ENCODE assay signal across 8 cellular contexts in the genomic region with DNA sequence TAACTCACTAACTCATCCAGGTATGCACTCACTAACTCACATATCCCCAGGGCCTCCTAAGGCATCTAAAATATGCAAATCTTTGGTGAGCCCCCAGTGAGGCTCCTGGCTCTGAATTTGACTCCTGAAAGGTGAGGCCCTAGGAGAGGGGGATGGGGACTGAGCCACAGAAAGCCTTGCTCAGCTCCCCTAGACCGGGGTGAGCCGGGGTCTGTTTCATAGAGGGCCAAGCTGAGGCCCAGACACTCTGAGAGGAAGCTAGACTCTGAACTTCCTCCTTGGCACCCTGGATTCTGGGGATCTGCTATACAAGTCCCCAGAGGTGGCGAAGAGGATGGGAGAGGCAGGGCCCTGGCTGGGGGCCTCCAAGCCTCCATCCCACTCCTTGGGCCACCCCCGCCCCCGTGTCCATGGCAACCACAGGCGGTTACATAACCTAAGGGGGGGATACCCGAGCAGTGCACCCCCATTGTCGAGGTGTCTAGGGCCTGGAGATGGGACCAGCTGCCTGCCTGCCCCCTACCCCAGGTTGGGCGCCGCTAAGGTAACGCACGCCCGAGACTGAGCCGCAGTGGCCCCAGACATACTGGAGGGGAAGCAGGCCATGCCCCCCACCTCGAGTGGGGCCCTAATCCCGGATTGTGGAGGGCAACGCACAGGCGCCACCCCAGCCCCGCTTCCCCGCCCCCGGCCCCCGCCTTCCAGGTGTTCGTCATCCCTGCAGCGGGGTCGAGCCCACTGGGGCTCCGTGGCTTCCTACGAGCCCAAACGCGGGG. TPM values are rescaled to one million over a fixed set of nuclear protein-coding genes. Genes with fewer than 3 reads are reported as not detected.
A peak's percentile ranks its signal among the peaks of the same experiment; 100 is the strongest.
DNase-seq lines count a peak whose midpoint lies in the region; ATAC-seq and TF ChIP-seq lines count a peak whose summit lies in the region.

No MANE protein-coding gene starts in this region.

- DNase-seq in heart left ventricle (no peak), Right ventricle myocardium inferior (ENCODE audit: missing footprints) (no peak), fibroblast of villous mesenchyme (ENCODE audit: low read depth) (no peak), psoas muscle (peak in 1 of 2 donors; percentile 71), COR-L47 (lab: John Stamatoyannopoulos, UW) (no peak), NCI-H2081 treated with DMSO at 0.1 percent for 48 hours (lab: John Stamatoyannopoulos, UW) (no peak), NCI-H187 (lab: John Stamatoyannopoulos, UW) (no peak)

- H3K9me3 ChIP-seq in heart left ventricle: peaks cover 0 to 6% (median 0%) of the 10 kb centered on the region in 12 donors
- peaks cover 5% of the 10 kb centered on the region for H3K9me3 ChIP-seq in psoas muscle

- no peak for ATAC-seq in heart left ventricle
- ATAC-seq in Right ventricle myocardium inferior: no peak
- ATAC-seq in psoas muscle: peak in 2 of 4 donors; percentile 0

- TF ChIP-seq POLR2A in heart left ventricle (IDR thresholded peaks at IDR 0.05): no peak

- H3K27ac ChIP-seq in heart left ventricle: peak overlapping the region; percentile 33 to 95 (median 78)
- peak overlapping the region; percentile 86 for H3K27ac ChIP-seq in psoas muscle

- H3K27me3 ChIP-seq in heart left ventricle: no peaks in the 10 kb centered on the region
- H3K27me3 ChIP-seq in psoas muscle (ENCODE audit: insufficient read depth in 3 of 3, low read length in 2 of 3): no peaks in the 10 kb centered on the region

- H3K4me3 ChIP-seq in heart left ventricle (peak overlapping the region; percentile 50 to 99 (median 82)), WI38 (ENCODE audit: low read depth, low read length) (peak overlapping the region; percentile 69), fibroblast of villous mesenchyme (ENCODE audit: low read depth, low read length) (peak overlapping the region; percentile 71), psoas muscle (peak overlapping the region; percentile 93)

- H3K4me1 ChIP-seq in heart left ventricle (peaks cover 3 to 48% (median 34%) of the 10 kb centered on the region in 12 donors), psoas muscle (peaks cover 32% of the 10 kb centered on the region)

- WGBS in heart left ventricle, 4 donors: 10 to 21% (median 13%) methylated on average over 12 to 29 of the region's 29 CpGs
- WGBS in psoas muscle, 3 donors: 5 to 9% (median 8%) methylated on average over 16 to 29 of the region's 29 CpGs

- intact Hi-C loops in heart left ventricle (cut with DNase I): no loop called here
- intact Hi-C loops in Right ventricle myocardium inferior (cut with DNase I): no loop called here
- intact Hi-C loops in psoas muscle (cut with DNase I): no loop called here

- no peak for TF ChIP-seq CTCF in heart left ventricle (IDR thresholded peaks at IDR 0.05)
- no peak for TF ChIP-seq CTCF in WI38 (IDR thresholded peaks at IDR 0.05; ENCODE audit: low read depth, low read length)
- TF ChIP-seq CTCF in fibroblast of villous mesenchyme (IDR thresholded peaks at IDR 0.05; ENCODE audit: insufficient read depth, low read depth, low read length): no peak
- TF ChIP-seq CTCF in psoas muscle (IDR thresholded peaks at IDR 0.05): no peak

- H3K36me3 ChIP-seq in heart left ventricle (peaks cover 0 to 25% (median 5%) of the 10 kb centered on the region in 9 donors), psoas muscle (ENCODE audit: insufficient read depth in 1 of 2, low read depth in 1 of 2) (peaks cover 0 to 13% of the 10 kb centered on the region in 2 donors)

RNA-seq across cellular contexts. Expression of a gene that starts 0.6 kb away (rescaled TPM):
- total RNA-seq in heart left ventricle (10 to 100 TPM in 5 of 9 donors, 1 to 10 TPM in 4; 7.4 to 21.8 (median 10.3) TPM), Right ventricle myocardium inferior (13.8 TPM), fibroblast of villous mesenchyme (13.8 and 15.5 TPM in 2 replicates), psoas muscle (10 to 100 TPM in 1 of 4 donors, 1 to 10 TPM in 3; 6.1 to 17.9 (median 7.6) TPM)
- polyA plus RNA-seq in heart left ventricle (10 to 100 TPM; 11.6 to 19.2 TPM), psoas muscle (10 to 100 TPM; 12.3 to 26.8 (median 15.0) TPM)

RNA-seq across cellular contexts. Expression of a gene that starts 3.1 kb away (rescaled TPM):
- total RNA-seq in heart left ventricle (100 to 1,000 TPM in 8 of 9 donors, 10 to 100 TPM in 1; 97.8 to 389 (median 174) TPM), Right ventricle myocardium inferior (200 TPM), fibroblast of villous mesenchyme (29.8 and 32.2 TPM in 2 replicates), psoas muscle (100 to 1,000 TPM; 105 to 217 (median 139) TPM)
- polyA plus RNA-seq in heart left ventricle (100 to 1,000 TPM; 296 to 325 TPM), psoas muscle (100 to 1,000 TPM; 330 to 558 (median 365) TPM)

RNA-seq across cellular contexts. Expression of a gene that starts 6.8 kb away (rescaled TPM):
- total RNA-seq in heart left ventricle (10 to 100 TPM; 13.9 to 47.1 (median 35.7) TPM), Right ventricle myocardium inferior (28.8 TPM), fibroblast of villous mesenchyme (14.8 and 16.8 TPM in 2 replicates), psoas muscle (10 to 100 TPM; 21.5 to 35.4 (median 27.9) TPM)
- polyA plus RNA-seq in heart left ventricle (10 to 100 TPM; 64.8 to 84.6 TPM), psoas muscle (10 to 100 TPM; 47.2 to 90.4 (median 75.0) TPM)

RNA-seq across cellular contexts. Expression of a gene that starts 20.9 kb away (rescaled TPM):
- total RNA-seq in heart left ventricle (under 1 TPM in 7 of 9 donors, not detected in 2; 0.07 to 0.44 (median 0.23) TPM), Right ventricle myocardium inferior (0.19 TPM), fibroblast of villous mesenchyme (0.32 and 0.86 TPM in 2 replicates), psoas muscle (under 1 TPM in 2 of 4 donors, not detected in 2; 0.13 to 0.26 TPM)
- polyA plus RNA-seq in heart left ventricle (under 1 TPM; 0.08 to 0.36 TPM), psoas muscle (under 1 TPM; 0.07 to 0.20 (median 0.10) TPM)

RNA-seq across cellular contexts. Expression of a gene that starts 32.1 kb away (rescaled TPM):
- total RNA-seq in heart left ventricle: 10 to 100 TPM in 2 of 9 donors, 1 to 10 TPM in 7; 6.4 to 11.0 (median 7.9) TPM
- 1 to 10 TPM; 4.8 to 8.3 TPM for polyA plus RNA-seq in heart left ventricle
- total RNA-seq in Right ventricle myocardium inferior: 9.6 TPM
- 3.5 and 3.9 TPM in 2 replicates for total RNA-seq in fibroblast of villous mesenchyme
- total RNA-seq in psoas muscle: 10 to 100 TPM; 11.8 to 14.3 (median 12.9) TPM
- polyA plus RNA-seq in psoas muscle: 10 to 100 TPM in 1 of 3 donors, 1 to 10 TPM in 2; 1.5 to 13.0 (median 4.3) TPM
